Comparison of ENCODE assay signal across 31 cellular contexts in genomic region chr4:8893624-8894423, GRCh38. TPM values are rescaled to one million over a fixed set of nuclear protein-coding genes. Genes with fewer than 3 reads are reported as not detected.
DNase-seq lines count a peak whose midpoint lies in the region; ATAC-seq and TF ChIP-seq lines count a peak whose summit lies in the region.
"Had no signal": no experiment of that assay in that cellular context is flagged by ENCODE, and none has a peak within 500 bp of the region (broad histone marks: within the 10 kb centered on the region; RNA-seq: fewer than 3 reads in every experiment).

No MANE protein-coding gene starts in this region.

- H3K9ac ChIP-seq in HUES6 (ENCODE audit: low read length): no peak overlapping the region

- peak overlapping the region; percentile 66 for H3K4me3 ChIP-seq in HUES6 (ENCODE audit: low read depth, low read length)
- H3K4me3 ChIP-seq in iPS-11a (ENCODE audit: low read depth, low read length): peak overlapping the region; percentile 34
- H3K4me3 ChIP-seq: GM12878, SK-N-MC, skin epidermis, thoracic aorta had no signal

- DNase-seq in ELF-1 (ENCODE audit: low read depth, low spot score) (peak; percentile 60), neural crest cell (ENCODE audit: low read depth, low spot score) (no peak), NCI-H1105 treated with DMSO at 0.1 percent for 48 hours (lab: John Stamatoyannopoulos, UW) (no peak), NCI-H345 treated with DMSO at 0.1 percent for 48 hours (lab: John Stamatoyannopoulos, UW; ENCODE audit: unreplicated experiment) (no peak), GM03348 (ENCODE audit: low spot score) (no peak)
- DNase-seq: activated CD4-positive, alpha-beta T cell treated with anti-CD3 and anti-CD28 coated beads, Interleukin-2, amount 10 ng/mL, durations not matched to agents 7 days and 5 days; anterior cingulate cortex; DMS153; heart right ventricle; Karpas-422; NCI-H1048; NCI-H2081 treated with DMSO at 0.1 percent for 48 hours; NCI-H524 treated with DMSO at 0.1 percent for 48 hours; posterior cingulate gyrus; stimulated activated naive CD4-positive, alpha-beta T cell treated with Interleukin-2 at 50 U/mL for 16 hours; T-helper 17 cell had no signal

- no peaks in the 10 kb centered on the region for H3K9me3 ChIP-seq in HUES6 (ENCODE audit: control insufficient read depth, insufficient read depth, low read depth, low read length)
- H3K9me3 ChIP-seq: heart right ventricle, thoracic aorta had no signal

- no peaks in the 10 kb centered on the region for H3K36me3 ChIP-seq in HUES6 (ENCODE audit: control insufficient read depth, insufficient read depth, low read length)
- H3K36me3 ChIP-seq: heart right ventricle, thoracic aorta had no signal

- TF ChIP-seq CTCF in neural crest cell (conservative IDR thresholded peaks at IDR 0.05): no peak

- no peak for ATAC-seq in HG02678 (IDR thresholded peaks at IDR 0.05; ENCODE audit: unreplicated experiment)
- ATAC-seq: GM12878, T-helper 17 cell had no signal

- peaks cover 45% of the 10 kb centered on the region for H3K4me1 ChIP-seq in HUES6 (ENCODE audit: control insufficient read depth, insufficient read depth, low read length)

- H3K4me3 Mint-ChIP-seq in neural crest cell: peak overlapping the region; percentile 59
- H3K4me3 Mint-ChIP-seq: activated CD4-positive, alpha-beta T cell treated with anti-CD3 and anti-CD28 coated beads, Interleukin-2, amount 10 ng/mL, durations not matched to agents 7 days and 5 days; activated naive CD4-positive, alpha-beta T cell treated with anti-CD3 and anti-CD28 coated beads, Interleukin-2, amount 50 U/mL, for 24 hours; central memory CD8-positive, alpha-beta T cell; T-helper 17 cell had no signal

- H3K9me3 Mint-ChIP-seq in neural crest cell: no peaks in the 10 kb centered on the region
- H3K9me3 Mint-ChIP-seq: activated CD4-positive, alpha-beta T cell treated with anti-CD3 and anti-CD28 coated beads, Interleukin-2, amount 10 ng/mL, durations not matched to agents 7 days and 5 days; activated naive CD4-positive, alpha-beta T cell treated with anti-CD3 and anti-CD28 coated beads, Interleukin-2, amount 50 U/mL, for 24 hours; central memory CD8-positive, alpha-beta T cell had no signal

- H3K36me3 Mint-ChIP-seq in neural crest cell (ENCODE audit: low read depth): no peaks in the 10 kb centered on the region
- H3K36me3 Mint-ChIP-seq: activated naive CD4-positive, alpha-beta T cell treated with anti-CD3 and anti-CD28 coated beads, Interleukin-2, amount 50 U/mL, for 24 hours had no signal

- no peak overlapping the region for H3K27ac ChIP-seq in HUES6 (ENCODE audit: low read depth, low read length)
- H3K27ac ChIP-seq: heart right ventricle, SK-N-MC, thoracic aorta, VCaP had no signal

- peaks cover 96% of the 10 kb centered on the region for H3K27me3 Mint-ChIP-seq in neural crest cell (ENCODE audit: low read depth)

- peaks cover 98% of the 10 kb centered on the region for H3K27me3 ChIP-seq in HUES6 (ENCODE audit: control insufficient read depth, insufficient read depth, low read length)

- no peak overlapping the region for H3K27ac Mint-ChIP-seq in neural crest cell (ENCODE audit: unreplicated experiment)
- H3K27ac Mint-ChIP-seq: activated CD4-positive, alpha-beta T cell treated with anti-CD3 and anti-CD28 coated beads, Interleukin-2, amount 10 ng/mL, durations not matched to agents 7 days and 5 days; activated naive CD4-positive, alpha-beta T cell treated with anti-CD3 and anti-CD28 coated beads, Interleukin-2, amount 50 U/mL, for 24 hours; T-helper 17 cell had no signal

- peaks cover 23% of the 10 kb centered on the region for H3K4me1 Mint-ChIP-seq in neural crest cell
- H3K4me1 Mint-ChIP-seq: activated CD4-positive, alpha-beta T cell treated with anti-CD3 and anti-CD28 coated beads, Interleukin-2, amount 10 ng/mL, durations not matched to agents 7 days and 5 days; activated naive CD4-positive, alpha-beta T cell treated with anti-CD3 and anti-CD28 coated beads, Interleukin-2, amount 50 U/mL, for 24 hours; central memory CD8-positive, alpha-beta T cell had no signal

RNA-seq across cellular contexts. Expression of gene HMX1, which starts 22.2 kb away (rescaled TPM):
- total RNA-seq in neural crest cell: 0.91 and 1.1 TPM in 2 replicates
- total RNA-seq: activated CD4-positive, alpha-beta T cell treated with anti-CD3 and anti-CD28 coated beads, Interleukin-2, amount 10 ng/mL, durations not matched to agents 7 days and 5 days; dermis microvascular lymphatic vessel endothelial cell; GM12878; HT-29; kidney epithelial cell; lung microvascular endothelial cell; RPMI7951; T-helper 17 cell had no signal
